1 cellular context compared by ENCODE assay signal in genomic region chr7:77944183-77945182, GRCh38.
A peak's percentile ranks its signal among the peaks of the same experiment; 100 is the strongest.
TF ChIP-seq lines count a peak whose summit lies in the region.

No MANE protein-coding gene starts in this region.

TF ChIP-seq in K562, 482 proteins besides CTCF, POLR2A, EP300 and RAD21 (continued from another document and continues in another):
- TF ChIP-seq CREB5 (CRISPR knock-in tag; IDR thresholded peaks at IDR 0.05) = no peak
- TF ChIP-seq ATF4 (CRISPR knock-in tag; IDR thresholded peaks at IDR 0.05) = no peak
- TF ChIP-seq ETV6 (IDR thresholded peaks at IDR 0.05; ENCODE audit: borderline replicate concordance in 1 of 2, low read depth in 2 of 2, low read length in 1 of 2) = no peak
- no peak for TF ChIP-seq ETV6 (CRISPR knock-in tag; IDR thresholded peaks at IDR 0.05; ENCODE audit: borderline replicate concordance)
- TF ChIP-seq ZNF583 (CRISPR knock-in tag; IDR thresholded peaks at IDR 0.05) = no peak
- TF ChIP-seq THRB (CRISPR knock-in tag; conservative IDR thresholded peaks at IDR 0.05) = no peak
- TF ChIP-seq NR1H2 (CRISPR knock-in tag; IDR thresholded peaks at IDR 0.05) = no peak
- TF ChIP-seq ZNF217 (CRISPR knock-in tag; IDR thresholded peaks at IDR 0.05) = no peak
- TF ChIP-seq ZFP36 (IDR thresholded peaks at IDR 0.05; ENCODE audit: low read depth, low read length, partially characterized antibody) = no peak
- TF ChIP-seq PHF21A (IDR thresholded peaks at IDR 0.05; ENCODE audit: borderline replicate concordance, low read depth) = no peak
- no peak for TF ChIP-seq POU5F1 (IDR thresholded peaks at IDR 0.05; ENCODE audit: borderline replicate concordance, low read depth, low read length, partially characterized antibody)
- no peak for TF ChIP-seq RREB1 (CRISPR knock-in tag; IDR thresholded peaks at IDR 0.05)
- TF ChIP-seq NCOA4 (IDR thresholded peaks at IDR 0.05; ENCODE audit: partially characterized antibody) = no peak
- no peak for TF ChIP-seq PKNOX1 (IDR thresholded peaks at IDR 0.05)
- no peak; the same call in none of the 2 replicates for TF ChIP-seq MYBL2 (IDR thresholded peaks at IDR 0.05; ENCODE audit: low read depth)
- no peak for TF ChIP-seq MYBL2 (CRISPR knock-in tag; IDR thresholded peaks at IDR 0.05; ENCODE audit: borderline replicate concordance)
- TF ChIP-seq PURB (CRISPR knock-in tag; IDR thresholded peaks at IDR 0.05; ENCODE audit: low read depth) = no peak
- TF ChIP-seq PTTG1 (tag; IDR thresholded peaks at IDR 0.05; ENCODE audit: low read depth) = no peak
- TF ChIP-seq CUX1 (CRISPR knock-in tag; IDR thresholded peaks at IDR 0.05) = 0 out of 2 replicates have a peak, but pooled peaks have one; percentile 35
- no peak for TF ChIP-seq KDM4B (IDR thresholded peaks at IDR 0.05; ENCODE audit: borderline replicate concordance in 2 of 2, low read depth in 1 of 2)
- no peak for TF ChIP-seq TRIM28 (IDR thresholded peaks at IDR 0.05)
- peak in 1 of 2 experiments; percentile 53; a peak in 1 of 4 replicates for TF ChIP-seq ZMIZ1 (IDR thresholded peaks at IDR 0.05; ENCODE audit: low read depth in 2 of 2, low read length in 2 of 2)
- peak; percentile 85 for TF ChIP-seq SMARCA4 (IDR thresholded peaks at IDR 0.05)
- TF ChIP-seq GATA2 (CRISPR knock-in tag; IDR thresholded peaks at IDR 0.05) = peak; percentile 57; the same call in 1 of the 2 replicates
- TF ChIP-seq ZNF507 (tag; conservative IDR thresholded peaks at IDR 0.05) = no peak
- no peak for TF ChIP-seq TFAP4 (CRISPR knock-in tag; IDR thresholded peaks at IDR 0.05; ENCODE audit: borderline replicate concordance)
- TF ChIP-seq ZNF445 (CRISPR knock-in tag; IDR thresholded peaks at IDR 0.05; ENCODE audit: low read depth) = no peak
- no peak for TF ChIP-seq MTF1 (CRISPR knock-in tag; IDR thresholded peaks at IDR 0.05; ENCODE audit: borderline replicate concordance)
- no peak for TF ChIP-seq ZSCAN29 (IDR thresholded peaks at IDR 0.05)
- no peak for TF ChIP-seq ZBED1 (IDR thresholded peaks at IDR 0.05)
- TF ChIP-seq ZNF699 (CRISPR knock-in tag; IDR thresholded peaks at IDR 0.05; ENCODE audit: insufficient replicate concordance) = no peak
- no peak for TF ChIP-seq SNIP1 (IDR thresholded peaks at IDR 0.05; ENCODE audit: low read depth)
- no peak for TF ChIP-seq TFE3 (CRISPR knock-in tag; IDR thresholded peaks at IDR 0.05)
- no peak for TF ChIP-seq PHB2 (IDR thresholded peaks at IDR 0.05; ENCODE audit: low read depth)
- no peak for TF ChIP-seq ZNF696 (CRISPR knock-in tag; conservative IDR thresholded peaks at IDR 0.05)
- TF ChIP-seq CHD4 (IDR thresholded peaks at IDR 0.05; ENCODE audit: insufficient read depth, insufficient replicate concordance, low read depth, low read length, poor library complexity, severe bottlenecking) = no peak
- TF ChIP-seq ZNF561 (CRISPR knock-in tag; conservative IDR thresholded peaks at IDR 0.05) = no peak
- no peak for TF ChIP-seq PML (IDR thresholded peaks at IDR 0.05; ENCODE audit: low read length)
- no peak for TF ChIP-seq JUN (IDR thresholded peaks at IDR 0.05; ENCODE audit: borderline replicate concordance, low read depth, low read length)
- no peak for TF ChIP-seq JUN (CRISPR knock-in tag; IDR thresholded peaks at IDR 0.05; ENCODE audit: borderline replicate concordance)
